In genomic region chr1:225355863-225356262, GRCh38 we compare ENCODE assay signal across 1 cellular context.
TF ChIP-seq lines count a peak whose summit lies in the region.

No MANE protein-coding gene starts in this region.

TF ChIP-seq in HEK293, 187 proteins besides CTCF, POLR2A, EP300 and RAD21 (continued from another document):
- no peak for TF ChIP-seq ZNF140 (tag by site-specific recombination; IDR thresholded peaks at IDR 0.05)
- no peak for TF ChIP-seq ZIC2 (tag by site-specific recombination; IDR thresholded peaks at IDR 0.05)
- TF ChIP-seq ZBTB8A (tag by site-specific recombination; IDR thresholded peaks at IDR 0.05) = peak; percentile 25; the same call in 1 of the 2 replicates
- no peak for TF ChIP-seq YY1 (tag by site-specific recombination; IDR thresholded peaks at IDR 0.05)
- TF ChIP-seq ZNF843 (tag by site-specific recombination; IDR thresholded peaks at IDR 0.05) = no peak
- no peak for TF ChIP-seq ZNF112 (tag by site-specific recombination; IDR thresholded peaks at IDR 0.05)
- TF ChIP-seq ZNF629 (tag by site-specific recombination; IDR thresholded peaks at IDR 0.05) = no peak
- TF ChIP-seq YY2 (tag by site-specific recombination; IDR thresholded peaks at IDR 0.05) = peak; percentile 56; the same call in 1 of the 2 replicates
- no peak for TF ChIP-seq ZNF626 (tag by site-specific recombination; IDR thresholded peaks at IDR 0.05)
- no peak for TF ChIP-seq ZNF155 (tag by site-specific recombination; IDR thresholded peaks at IDR 0.05)
- no peak for TF ChIP-seq ZNF830 (tag by site-specific recombination; IDR thresholded peaks at IDR 0.05; ENCODE audit: low read depth)
- TF ChIP-seq ZNF175 (tag by site-specific recombination; IDR thresholded peaks at IDR 0.05) = no peak
- TF ChIP-seq ZNF473 (tag by site-specific recombination; IDR thresholded peaks at IDR 0.05) = no peak
- no peak for TF ChIP-seq ZSCAN18 (tag by site-specific recombination; IDR thresholded peaks at IDR 0.05)
- TF ChIP-seq TRIM28 (IDR thresholded peaks at IDR 0.05; ENCODE audit: borderline replicate concordance, low read length) = no peak
